In the genomic region with DNA sequence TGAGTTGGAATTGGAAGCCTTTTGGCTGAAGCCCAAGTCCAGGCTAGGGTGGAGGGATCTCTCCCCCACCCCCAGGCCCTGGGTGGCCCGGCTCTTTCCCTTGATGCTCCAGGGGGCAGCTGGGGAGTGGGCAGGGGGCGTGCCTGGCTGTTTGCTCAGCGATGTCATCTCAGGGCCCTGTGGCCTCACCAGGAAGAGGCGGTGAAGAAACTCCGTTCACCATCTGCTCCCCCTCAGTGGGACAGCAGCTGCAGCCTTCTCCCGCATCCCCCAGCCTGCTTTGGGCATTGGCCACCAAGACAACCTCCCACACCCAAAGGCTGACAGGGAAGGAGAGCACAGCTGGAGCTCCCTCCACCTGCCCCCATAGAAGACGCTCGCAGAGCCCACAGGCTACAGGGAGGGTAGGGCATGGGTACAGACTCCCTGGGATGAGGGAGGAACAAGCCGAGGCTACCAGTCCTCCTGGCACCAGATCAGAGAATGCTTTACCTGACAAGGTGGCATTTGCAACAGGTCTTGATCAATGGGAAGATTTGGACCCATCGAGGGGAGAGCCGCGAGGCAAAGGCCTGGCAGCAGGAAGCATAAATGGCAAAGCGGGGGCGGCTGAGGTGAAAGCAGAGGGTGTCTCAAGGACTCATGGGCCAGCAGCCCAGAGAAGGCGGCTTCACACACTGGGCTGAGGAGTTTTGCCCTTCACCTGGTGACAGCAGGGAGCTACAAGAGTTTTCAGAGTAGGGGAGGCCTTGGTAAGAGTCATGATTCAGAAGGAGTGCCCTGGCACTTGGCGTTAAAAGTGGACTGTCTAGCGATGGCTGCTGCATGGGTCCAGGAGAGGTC, we compare ENCODE assay signal across 1 cellular context.
TF ChIP-seq lines count a peak whose summit lies in the region.

No MANE protein-coding gene starts in this region.

TF ChIP-seq in IMR-90, 13 proteins besides CTCF, POLR2A, EP300 and RAD21 (continued from another document):
- TF ChIP-seq, protein P1, sequence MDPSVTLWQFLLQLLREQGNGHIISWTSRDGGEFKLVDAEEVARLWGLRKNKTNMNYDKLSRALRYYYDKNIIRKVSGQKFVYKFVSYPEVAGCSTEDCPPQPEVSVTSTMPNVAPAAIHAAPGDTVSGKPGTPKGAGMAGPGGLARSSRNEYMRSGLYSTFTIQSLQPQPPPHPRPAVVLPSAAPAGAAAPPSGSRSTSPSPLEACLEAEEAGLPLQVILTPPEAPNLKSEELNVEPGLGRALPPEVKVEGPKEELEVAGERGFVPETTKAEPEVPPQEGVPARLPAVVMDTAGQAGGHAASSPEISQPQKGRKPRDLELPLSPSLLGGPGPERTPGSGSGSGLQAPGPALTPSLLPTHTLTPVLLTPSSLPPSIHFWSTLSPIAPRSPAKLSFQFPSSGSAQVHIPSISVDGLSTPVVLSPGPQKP (IDR thresholded peaks at IDR 0.05; ENCODE audit: borderline replicate concordance, low read depth, low read length) = no peak
- no peak for TF ChIP-seq CEBPB (IDR thresholded peaks at IDR 0.05; ENCODE audit: low read depth, low read length)
- no peak for TF ChIP-seq FOS (IDR thresholded peaks at IDR 0.05; ENCODE audit: low read depth, low read length)
- no peak for TF ChIP-seq NFE2L2 (IDR thresholded peaks at IDR 0.05; ENCODE audit: low read depth, low read length)
- no peak for TF ChIP-seq MAFK (IDR thresholded peaks at IDR 0.05; ENCODE audit: low read depth, low read length)
- TF ChIP-seq BHLHE40 (IDR thresholded peaks at IDR 0.05; ENCODE audit: low read depth, low read length) = no peak
- TF ChIP-seq MAZ (IDR thresholded peaks at IDR 0.05; ENCODE audit: borderline replicate concordance, low read depth, low read length) = no peak
- TF ChIP-seq SMC3 (IDR thresholded peaks at IDR 0.05; ENCODE audit: low read depth, low read length) = no peak
- TF ChIP-seq RCOR1 (IDR thresholded peaks at IDR 0.05; ENCODE audit: insufficient replicate concordance, low read length) = no peak
- TF ChIP-seq, protein P2, sequence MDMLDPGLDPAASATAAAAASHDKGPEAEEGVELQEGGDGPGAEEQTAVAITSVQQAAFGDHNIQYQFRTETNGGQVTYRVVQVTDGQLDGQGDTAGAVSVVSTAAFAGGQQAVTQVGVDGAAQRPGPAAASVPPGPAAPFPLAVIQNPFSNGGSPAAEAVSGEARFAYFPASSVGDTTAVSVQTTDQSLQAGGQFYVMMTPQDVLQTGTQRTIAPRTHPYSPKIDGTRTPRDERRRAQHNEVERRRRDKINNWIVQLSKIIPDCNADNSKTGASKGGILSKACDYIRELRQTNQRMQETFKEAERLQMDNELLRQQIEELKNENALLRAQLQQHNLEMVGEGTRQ (IDR thresholded peaks at IDR 0.05; ENCODE audit: low read depth, low read length) = no peak
TF ChIP-seq in IMR-90: peak in this region for 0.
